ENCODE assay signal across 12 cellular contexts in the genomic region with DNA sequence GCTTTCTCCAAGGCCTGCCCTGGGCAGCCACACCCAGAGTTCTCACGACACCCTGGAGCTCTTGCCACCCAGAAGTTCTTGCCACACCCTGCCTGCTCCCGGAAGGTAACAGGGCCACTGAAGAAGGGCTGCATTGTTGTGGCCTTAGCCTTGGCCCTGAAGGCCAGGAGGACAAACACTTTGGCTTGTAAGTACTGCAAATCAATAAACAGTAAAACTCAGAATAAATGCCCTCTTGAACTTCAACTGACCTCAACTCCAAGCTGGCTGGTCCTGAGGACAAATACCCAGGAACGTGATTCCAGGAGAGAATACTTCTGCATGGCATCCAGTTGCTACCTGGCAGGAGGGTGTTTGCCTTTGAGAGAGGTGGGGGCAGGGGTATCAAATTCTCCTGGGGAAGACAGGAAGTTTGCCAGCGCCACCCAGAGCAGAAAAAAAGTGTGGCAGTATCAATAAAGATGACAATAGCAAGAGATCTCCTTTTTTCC. TPM values are rescaled to one million over a fixed set of nuclear protein-coding genes. Genes with fewer than 3 reads are reported as not detected.
DNase-seq lines count a peak whose midpoint lies in the region; ATAC-seq, FAIRE-seq and TF ChIP-seq lines count a peak whose summit lies in the region.
"Had no signal": no experiment of that assay in that cellular context is flagged by ENCODE, and none has a peak within 500 bp of the region (broad histone marks: within the 10 kb centered on the region; RNA-seq: fewer than 3 reads in every experiment).

No MANE protein-coding gene starts in this region.

- TF ChIP-seq CTCF in H1 (IDR thresholded peaks at IDR 0.05; ENCODE audit: control extremely low read depth in 1 of 3, insufficient read depth in 1 of 3, low read depth in 1 of 3, low read length in 3 of 3) (peak; percentile 7 to 55 (median 51)), progenitor cell of endocrine pancreas (IDR thresholded peaks at IDR 0.05; ENCODE audit: unreplicated experiment) (peak; percentile 25), endothelial cell (IDR thresholded peaks at IDR 0.05; ENCODE audit: unreplicated experiment) (no peak), gastroesophageal sphincter (IDR thresholded peaks at IDR 0.05) (no peak)

- no peaks in the 10 kb centered on the region for H3K79me2 ChIP-seq in H1 (ENCODE audit: control insufficient read depth in 1 of 2, insufficient read depth in 2 of 2, low read length in 2 of 2)

- H3K4me3 ChIP-seq in H1 (ENCODE audit: extremely low read depth in 1 of 4, insufficient read depth in 2 of 4, low read depth in 3 of 4, low read length in 4 of 4): no peak overlapping the region; a peak in 1 of 8 replicates
- H3K4me3 ChIP-seq in gastroesophageal sphincter: no peak overlapping the region
- H3K4me3 ChIP-seq: spleen had no signal

- H3K9me3 ChIP-seq in H1 (ENCODE audit: insufficient read depth in 2 of 2, low read depth in 1 of 2, low read length in 1 of 2) (peaks cover 0 to 3% of the 10 kb centered on the region in 2 experiments; a peak in 1 of 4 replicates), gastroesophageal sphincter (no peaks in the 10 kb centered on the region)
- H3K9me3 ChIP-seq: spleen had no signal

- H4K8ac ChIP-seq in H1 (ENCODE audit: extremely low read depth, insufficient read depth, low read length): no peak overlapping the region

- H3K4me2 ChIP-seq in H1 (ENCODE audit: insufficient read depth in 1 of 2, low read depth in 2 of 2, low read length in 2 of 2): no peak overlapping the region

- H3K36me3 ChIP-seq in H1 (ENCODE audit: control insufficient read depth in 2 of 4, insufficient read depth in 4 of 4, low read length in 3 of 4) (no peaks in the 10 kb centered on the region), gastroesophageal sphincter (no peaks in the 10 kb centered on the region)
- H3K36me3 ChIP-seq: spleen had no signal

- no peaks in the 10 kb centered on the region for H3K79me1 ChIP-seq in H1 (ENCODE audit: low read depth, low read length)

- ATAC-seq in HG03135 (IDR thresholded peaks at IDR 0.05; ENCODE audit: unreplicated experiment): no peak
- ATAC-seq in gastroesophageal sphincter: no peak

- H3K23me2 ChIP-seq in H1 (ENCODE audit: low read depth, low read length): peaks cover 9% of the 10 kb centered on the region; the same call in 1 of the 2 replicates

- no peak overlapping the region for H2BK120ac ChIP-seq in H1 (replicated peaks; ENCODE audit: low read depth, low read length)

- no peak overlapping the region for H2BK15ac ChIP-seq in H1 (ENCODE audit: low read length)

- POLR2A ChIA-PET in H1 (lab: Charles Lee; ENCODE audit: partially characterized antibody): no interaction called here

- FAIRE-seq in H1 (lab: Jason Lieb, UNC): no peak
- FAIRE-seq: GM12891 had no signal

- H2AFZ ChIP-seq in H1 (ENCODE audit: low read length): no peak overlapping the region

- no peak overlapping the region for H3K14ac ChIP-seq in H1 (ENCODE audit: insufficient read length)

- peaks cover 5% of the 10 kb centered on the region for H3K9me3 Mint-ChIP-seq in progenitor cell of endocrine pancreas (ENCODE audit: low read depth)
- H3K9me3 Mint-ChIP-seq in endothelial cell (ENCODE audit: unreplicated experiment): no peaks in the 10 kb centered on the region

- H3K9ac ChIP-seq in H1 (replicated peaks in 1 of 4; ENCODE audit: extremely low read depth in 1 of 4, low read depth in 3 of 4, low read length in 3 of 4): no peak overlapping the region

- H3K36me3 Mint-ChIP-seq in progenitor cell of endocrine pancreas (ENCODE audit: insufficient read depth): no peaks in the 10 kb centered on the region
- H3K36me3 Mint-ChIP-seq in endothelial cell (ENCODE audit: low read depth, unreplicated experiment): no peaks in the 10 kb centered on the region

- H3K4me1 ChIP-seq in H1 (replicated peaks in 1 of 4; ENCODE audit: control insufficient read depth in 3 of 4, insufficient read depth in 4 of 4, low read length in 3 of 4) (peaks cover 0 to 3% (median 1%) of the 10 kb centered on the region in 4 experiments; a peak in 2 of 7 replicates), gastroesophageal sphincter (peaks cover 0 to 9% (median 0%) of the 10 kb centered on the region in 3 donors)

- TF ChIP-seq POLR2A in H1 (IDR thresholded peaks at IDR 0.05; ENCODE audit: control extremely low read depth in 1 of 2, low read depth in 2 of 2, low read length in 2 of 2) (no peak), gastroesophageal sphincter (IDR thresholded peaks at IDR 0.05) (no peak)

- H2BK12ac ChIP-seq in H1 (ENCODE audit: low read depth, low read length): peak overlapping the region; percentile 94; the same call in 1 of the 2 replicates

- peak; percentile 77 to 79 for TF ChIP-seq RAD21 in H1 (IDR thresholded peaks at IDR 0.05 in 1 of 2, conservative IDR thresholded peaks at IDR 0.05 in 1 of 2; ENCODE audit: low read depth in 2 of 2, low read length in 2 of 2)

- no peak overlapping the region for H3K4ac ChIP-seq in H1 (replicated peaks; ENCODE audit: insufficient read length, low read depth, low read length)

- H3K18ac ChIP-seq in H1 (ENCODE audit: extremely low read depth, low read length): 0 out of 2 replicates have a peak overlapping the region, but pooled peaks have one; percentile 55

- H3K23ac ChIP-seq in H1 (ENCODE audit: insufficient read length): no peak overlapping the region

- no peak overlapping the region for H4K91ac ChIP-seq in H1 (replicated peaks; ENCODE audit: insufficient read length, low read length)

- H2BK20ac ChIP-seq in H1 (ENCODE audit: low read length): 0 out of 2 replicates have a peak overlapping the region, but pooled peaks have one; percentile 52

- no peak overlapping the region for H2BK5ac ChIP-seq in H1 (ENCODE audit: low read depth, low read length)

- H3K27me3 Mint-ChIP-seq in progenitor cell of endocrine pancreas (no peaks in the 10 kb centered on the region), endothelial cell (ENCODE audit: unreplicated experiment) (no peaks in the 10 kb centered on the region)

- TF ChIP-seq EP300 in H1 (IDR thresholded peaks at IDR 0.05; ENCODE audit: borderline replicate concordance in 1 of 2, low read depth in 2 of 2, low read length in 2 of 2): no peak
- no peak for TF ChIP-seq EP300 in gastroesophageal sphincter (IDR thresholded peaks at IDR 0.05)

- WGBS in H1 (ENCODE audit: extremely low coverage in 1 of 2, insufficient coverage in 1 of 2, insufficient read length in 1 of 2, insufficient replicate concordance in 2 of 2, low coverage in 1 of 2, low lambda C conversion rate in 2 of 2, missing lambda C conversion rate in 1 of 2), 2 experiments: 57% methylated on average over 4 of the region's 4 CpGs; no CpG with 5 or more reads in 1 of the 2 experiments
- WGBS in gastroesophageal sphincter (ENCODE audit: low coverage in 1 of 2), 2 donors: 71 to 100% methylated on average over 1 to 2 of the region's 4 CpGs

- no peak overlapping the region for H4K5ac ChIP-seq in H1 (ENCODE audit: insufficient read length, low read depth, low read length)

- H4K20me1 ChIP-seq in H1 (replicated peaks in 1 of 2; ENCODE audit: control insufficient read depth in 1 of 2, insufficient read depth in 2 of 2, low read length in 2 of 2): peaks cover 0 to 6% of the 10 kb centered on the region in 2 experiments

- no peak overlapping the region; the same call in 1 of the 2 replicates for H2AK5ac ChIP-seq in H1 (ENCODE audit: low read depth, low read length)

- DNase-seq in HT-29 (ENCODE audit: low spot score) (peak; percentile 86), NCI-H460 (ENCODE audit: extremely low read depth, low read depth) (peak; percentile 14), H1 (ENCODE audit: low read depth in 1 of 2, low spot score in 2 of 2) (peak; percentile 15 to 52), progenitor cell of endocrine pancreas (ENCODE audit: low spot score, unreplicated experiment) (no peak), endothelial cell (ENCODE audit: low spot score) (no peak)
- DNase-seq: activated T-cell treated with anti-CD3 and anti-CD28 coated beads for 4 hours, HCEC 1CT, spleen had no signal

- no peaks in the 10 kb centered on the region for H3K27me3 ChIP-seq in H1 (replicated peaks in 1 of 4; ENCODE audit: control insufficient read depth in 3 of 4, extremely low read depth in 1 of 4, insufficient read depth in 3 of 4, low read length in 3 of 4)
- no peaks in the 10 kb centered on the region for H3K27me3 ChIP-seq in gastroesophageal sphincter
- H3K27me3 ChIP-seq: spleen had no signal

- H3K4me1 Mint-ChIP-seq in progenitor cell of endocrine pancreas (ENCODE audit: low read depth): peaks cover 25% of the 10 kb centered on the region
- H3K4me1 Mint-ChIP-seq in endothelial cell (ENCODE audit: unreplicated experiment): peaks cover 15% of the 10 kb centered on the region

- H3K4me3 Mint-ChIP-seq in progenitor cell of endocrine pancreas (ENCODE audit: low read depth): no peak overlapping the region
- H3K4me3 Mint-ChIP-seq in endothelial cell (ENCODE audit: unreplicated experiment): no peak overlapping the region

- peak overlapping the region; percentile 92 for H3K27ac Mint-ChIP-seq in progenitor cell of endocrine pancreas
- H3K27ac Mint-ChIP-seq in endothelial cell (ENCODE audit: unreplicated experiment): no peak overlapping the region

- H3K27ac ChIP-seq in H1 (ENCODE audit: low read depth, low read length) (no peak overlapping the region), gastroesophageal sphincter (no peak overlapping the region)
- H3K27ac ChIP-seq: spleen had no signal

- CTCF ChIA-PET in H1 (lab: Charles Lee; ENCODE audit: partially characterized antibody): interaction anchor here (0.6 to 6.6 kb wide), 14 partner anchors 9 to 591 kb away, joined by 3 to 79 read pairs (median 4); no protein-coding TSS in a partner anchor

- no peak overlapping the region for H3K56ac ChIP-seq in H1 (replicated peaks; ENCODE audit: insufficient read length, low read depth, low read length)

TF ChIP-seq in H1, 55 proteins besides CTCF, POLR2A, EP300 and RAD21 (continues in another document):
- TF ChIP-seq HDAC2 (IDR thresholded peaks at IDR 0.05; ENCODE audit: borderline replicate concordance in 1 of 2, low read depth in 2 of 2, low read length in 2 of 2) (no peak), JUN (IDR thresholded peaks at IDR 0.05; ENCODE audit: low read depth, low read length) (no peak)

RNA-seq across cellular contexts. Expression of a gene that starts 54.1 kb away (rescaled TPM):
- total RNA-seq in HT-29 (2014; rRNA removed; shearing (Covaris generic)): not detected in 2 replicates
- total RNA-seq in NCI-H460 (2014; rRNA removed; shearing (Covaris generic)): not detected in 2 replicates
- 0.04 and 0.10 TPM in 2 replicates for polyA plus RNA-seq in NCI-H460 (2014; cell fraction: nucleus; rRNA removed)
- total RNA-seq in H1 (2021; fragmentation: NEBNext Ultra II Directional; extraction: Animal tissue kit (Norgen Biotek cat#: 25700)): not detected in 2 replicates
- polyA plus RNA-seq in H1 (2011; rRNA removed): not detected in 2 replicates
- 0.10 TPM for polyA plus RNA-seq in H1 (2011; cell fraction: cytosol; rRNA removed)
- not detected for polyA plus RNA-seq in H1 (2011; cell fraction: nucleus; rRNA removed)
- polyA plus RNA-seq in H1 (2012, experiment 1 of 2): not detected in 4 replicates
- not detected for polyA plus RNA-seq in H1 (2012, experiment 2 of 2)
- polyA plus RNA-seq in H1 (2013, experiment 1 of 2): not detected
- polyA plus RNA-seq in H1 (2013, experiment 2 of 2): not detected
- not detected in 2 replicates for polyA minus RNA-seq in H1 (2011; rRNA and poly(A)+ RNA removed)
- polyA minus RNA-seq in H1 (2011; cell fraction: cytosol; rRNA and poly(A)+ RNA removed): not detected
- not detected for polyA minus RNA-seq in H1 (2011; cell fraction: nucleus; rRNA and poly(A)+ RNA removed)
- total RNA-seq in progenitor cell of endocrine pancreas: 1.7 and 2.1 TPM in 2 replicates
- total RNA-seq in endothelial cell (ENCODE audit: unreplicated experiment): not detected
- under 1 TPM in 1 of 4 donors, not detected in 3; 0.27 TPM for total RNA-seq in gastroesophageal sphincter
- total RNA-seq: dermis microvascular lymphatic vessel endothelial cell had no signal

Comparison
In these comparisons a context has a peak if more than half of its experiments do, and no peak if none do; other contexts are left out.
1. DNase-seq: peak in HT-29 (single experiment), NCI-H460 (single experiment) and H1 (2 of 2); none in progenitor cell of endocrine pancreas (single experiment) and endothelial cell (single experiment).
2. CTCF ChIP-seq: peak in H1 (3 of 3) and progenitor cell of endocrine pancreas (single experiment); none in endothelial cell (single experiment) and gastroesophageal sphincter (0 of 4).